ENCODE assay signal across 1 cellular context in genomic region chr9:75046725-75047345, GRCh38.
TF ChIP-seq lines count a peak whose summit lies in the region.

No MANE protein-coding gene starts in this region.

TF ChIP-seq in GM23338, 12 proteins besides CTCF, POLR2A, EP300 and RAD21 (continued from another document):
- TF ChIP-seq ZNF462 (CRISPR knock-in tag; IDR thresholded peaks at IDR 0.05) (no peak), EZH2 (IDR thresholded peaks at IDR 0.05; ENCODE audit: low read depth, unreplicated experiment) (no peak), ZNF114 (CRISPR knock-in tag; IDR thresholded peaks at IDR 0.05) (no peak)
